In the genomic region with DNA sequence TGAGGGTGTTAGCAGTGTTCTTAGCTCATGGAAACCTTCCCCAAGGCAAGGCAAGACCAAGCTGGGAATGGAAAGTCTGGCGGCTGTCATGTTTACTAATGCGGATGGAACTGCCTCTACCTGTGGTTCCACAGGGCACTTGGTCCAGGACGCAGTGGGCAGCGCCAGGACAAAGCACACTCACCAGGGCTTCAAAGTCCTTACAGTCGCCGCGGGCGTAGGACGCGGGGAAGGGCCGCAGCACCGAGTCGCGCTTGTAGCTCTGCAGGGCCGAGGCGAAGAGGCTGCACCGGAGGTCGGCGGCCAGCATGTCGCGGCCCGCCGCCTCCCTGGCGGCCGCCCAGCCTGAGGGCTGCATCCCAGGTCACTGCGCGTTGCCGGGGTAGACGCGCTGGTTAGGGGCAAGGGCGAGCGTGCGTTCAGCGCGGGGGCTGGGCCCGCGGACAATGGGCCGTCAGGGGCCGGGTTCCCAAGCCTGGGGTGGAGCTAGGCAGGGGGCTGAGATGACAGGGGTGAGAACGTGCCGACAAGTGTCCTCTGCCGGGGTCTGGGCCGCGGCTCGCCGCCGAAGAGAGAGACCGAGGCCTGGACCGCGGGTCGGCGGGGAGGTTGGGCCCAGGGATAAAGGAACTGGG, we compare ENCODE assay signal across 8 cellular contexts. TPM values are rescaled to one million over a fixed set of nuclear protein-coding genes. Genes with fewer than 3 reads are reported as not detected.
DNase-seq lines count a peak whose midpoint lies in the region; ATAC-seq and TF ChIP-seq lines count a peak whose summit lies in the region.

No MANE protein-coding gene starts in this region.

- peak overlapping the region; percentile 19 for H4K91ac ChIP-seq in mesenchymal stem cell (ENCODE audit: low read length)

- peak overlapping the region; percentile 39 to 85 for H3K4ac ChIP-seq in mesenchymal stem cell (ENCODE audit: low read depth in 1 of 2, low read length in 2 of 2)

- under 1% methylated on average over 51 of the region's 52 CpGs for WGBS in mesenchymal stem cell
- 0 to 1% methylated on average over 8 to 42 of the region's 52 CpGs for WGBS in thyroid gland, 2 donors

- H3K9ac ChIP-seq in mesenchymal stem cell (ENCODE audit: low read length) = peak overlapping the region; percentile 79

- TF ChIP-seq CTCF in thyroid gland (IDR thresholded peaks at IDR 0.05) = no peak

- peaks cover 15% of the 10 kb centered on the region for H3K4me1 ChIP-seq in effector memory CD4-positive, alpha-beta T cell (ENCODE audit: control insufficient read depth, insufficient read depth, low read length, poor library complexity, severe bottlenecking)
- peaks cover 8% of the 10 kb centered on the region for H3K4me1 ChIP-seq in mesenchymal stem cell (ENCODE audit: control insufficient read depth, insufficient read depth, low read depth, low read length)
- H3K4me1 ChIP-seq in thyroid gland = peaks cover 2 to 13% of the 10 kb centered on the region in 2 donors

- H4K8ac ChIP-seq in mesenchymal stem cell (ENCODE audit: low read length) = peak overlapping the region; percentile 82

- H2AFZ ChIP-seq in mesenchymal stem cell (ENCODE audit: low read depth, low read length) = peak overlapping the region; percentile 95

- ATAC-seq in GM18868 (IDR thresholded peaks at IDR 0.05; ENCODE audit: unreplicated experiment) = peak; percentile 20
- peak; percentile 25 for ATAC-seq in HG03064 (IDR thresholded peaks at IDR 0.05; ENCODE audit: low read depth, unreplicated experiment)

- peak overlapping the region; percentile 90 for H3K4me2 ChIP-seq in mesenchymal stem cell (ENCODE audit: low read length, poor library complexity, severe bottlenecking)

- peak overlapping the region in 1 of 2 experiments; percentile 94 for H3K14ac ChIP-seq in mesenchymal stem cell (ENCODE audit: low read length in 2 of 2)

- peak overlapping the region in 1 of 2 experiments; percentile 46 for H3K23ac ChIP-seq in mesenchymal stem cell (ENCODE audit: low read length in 2 of 2)

- H3K79me1 ChIP-seq in mesenchymal stem cell (replicated peaks; ENCODE audit: low read length, poor library complexity, severe bottlenecking) = peaks cover 19% of the 10 kb centered on the region

- H2BK5ac ChIP-seq in mesenchymal stem cell (ENCODE audit: low read depth, low read length, poor library complexity, severe bottlenecking) = no peak overlapping the region

- peak overlapping the region; percentile 90 for H3K4me3 ChIP-seq in effector memory CD4-positive, alpha-beta T cell (ENCODE audit: insufficient read depth, low read depth, low read length, poor library complexity, severe bottlenecking)
- H3K4me3 ChIP-seq in mesenchymal stem cell (ENCODE audit: insufficient read depth in 1 of 2, low read depth in 1 of 2, low read length in 2 of 2) (peak overlapping the region; percentile 69 to 81), thyroid gland (replicated peaks in 1 of 3) (peak overlapping the region; percentile 69 to 85 (median 85))

- TF ChIP-seq POLR2A in thyroid gland (IDR thresholded peaks at IDR 0.05) = peak in 1 of 2 donors; percentile 3

- peak overlapping the region; percentile 12 for H2BK120ac ChIP-seq in mesenchymal stem cell (ENCODE audit: low read depth, low read length)

- H3K9me3 ChIP-seq in effector memory CD4-positive, alpha-beta T cell (ENCODE audit: control insufficient read depth, low read length) = no peaks in the 10 kb centered on the region
- H3K9me3 ChIP-seq in mesenchymal stem cell (ENCODE audit: control insufficient read depth, low read length) = no peaks in the 10 kb centered on the region
- H3K9me3 ChIP-seq in thyroid gland = no peaks in the 10 kb centered on the region

- H3K27ac ChIP-seq in effector memory CD4-positive, alpha-beta T cell (ENCODE audit: insufficient read depth, low read length, poor library complexity, severe bottlenecking) = peak overlapping the region; percentile 82
- H3K27ac ChIP-seq in mesenchymal stem cell (ENCODE audit: low read length, poor library complexity, severe bottlenecking) = no peak overlapping the region
- H3K27ac ChIP-seq in thyroid gland = peak overlapping the region; percentile 85 to 90 (median 88)

- no peak overlapping the region for H2AK5ac ChIP-seq in mesenchymal stem cell (ENCODE audit: low read length, severe bottlenecking)

- intact Hi-C loops in thyroid gland (cut with DNase I) = no loop called here

- H3K27me3 ChIP-seq in effector memory CD4-positive, alpha-beta T cell (replicated peaks; ENCODE audit: control insufficient read depth, insufficient read depth, low read length, poor library complexity, severe bottlenecking) = no peaks in the 10 kb centered on the region
- H3K27me3 ChIP-seq in mesenchymal stem cell (ENCODE audit: control insufficient read depth in 1 of 2, insufficient read depth in 1 of 2, low read length in 2 of 2) = no peaks in the 10 kb centered on the region
- H3K27me3 ChIP-seq in thyroid gland = no peaks in the 10 kb centered on the region

- no peaks in the 10 kb centered on the region for H3K36me3 ChIP-seq in effector memory CD4-positive, alpha-beta T cell (ENCODE audit: control insufficient read depth, insufficient read depth, low read length)
- H3K36me3 ChIP-seq in mesenchymal stem cell (ENCODE audit: control insufficient read depth in 1 of 2, insufficient read depth in 2 of 2, low read depth in 1 of 2, low read length in 2 of 2) (no peaks in the 10 kb centered on the region), thyroid gland (no peaks in the 10 kb centered on the region)

- DNase-seq in CD1c-positive myeloid dendritic cell (ENCODE audit: extremely low spot score) (peak; percentile 27), RPMI8226 (peak; percentile 71), mesenchymal stem cell (peak; percentile 44), thyroid gland (peak; percentile 55 to 57), amniotic stem cell (lab: John Stamatoyannopoulos, UW) (no peak)
- DNase-seq in effector memory CD4-positive, alpha-beta T cell = no peak

- H3K18ac ChIP-seq in mesenchymal stem cell (ENCODE audit: low read depth in 1 of 2, low read length in 2 of 2) = peak overlapping the region; percentile 80 to 86

- peak overlapping the region in 1 of 2 experiments; percentile 90 for H2BK12ac ChIP-seq in mesenchymal stem cell (ENCODE audit: low read length in 2 of 2)

- H2BK15ac ChIP-seq in mesenchymal stem cell (ENCODE audit: low read depth, poor library complexity, severe bottlenecking) = no peak overlapping the region

RNA-seq across cellular contexts. Expression of a gene that starts 0.5 kb away (rescaled TPM):
- 3.5 TPM for polyA plus RNA-seq in mesenchymal stem cell (2013, experiment 1 of 2)
- 3.9 TPM for polyA plus RNA-seq in mesenchymal stem cell (2013, experiment 2 of 2)
- 10 to 100 TPM; 11.3 to 15.5 (median 13.2) TPM for total RNA-seq in thyroid gland

RNA-seq across cellular contexts. Expression of a gene that starts 9.7 kb away (rescaled TPM):
- polyA plus RNA-seq in mesenchymal stem cell (2013, experiment 1 of 2) = not detected
- polyA plus RNA-seq in mesenchymal stem cell (2013, experiment 2 of 2) = not detected
- not detected for total RNA-seq in thyroid gland

RNA-seq across cellular contexts. Expression of a gene that starts 18.3 kb away (rescaled TPM):
- not detected for polyA plus RNA-seq in mesenchymal stem cell (2013, experiment 1 of 2)
- not detected for polyA plus RNA-seq in mesenchymal stem cell (2013, experiment 2 of 2)
- total RNA-seq in thyroid gland = not detected

Comparison
In these comparisons a context has a peak if more than half of its experiments do, and no peak if none do; other contexts are left out.
1. DNase-seq: peak in CD1c-positive myeloid dendritic cell (single experiment), RPMI8226 (single experiment), mesenchymal stem cell (single experiment) and thyroid gland (2 of 2); none in effector memory CD4-positive, alpha-beta T cell (0 of 3) and amniotic stem cell (single experiment).
2. Peak in every context shown above with its lines, with median percentiles within 50 percentile points of each other: H3K4me3 ChIP-seq.